In the genomic region with DNA sequence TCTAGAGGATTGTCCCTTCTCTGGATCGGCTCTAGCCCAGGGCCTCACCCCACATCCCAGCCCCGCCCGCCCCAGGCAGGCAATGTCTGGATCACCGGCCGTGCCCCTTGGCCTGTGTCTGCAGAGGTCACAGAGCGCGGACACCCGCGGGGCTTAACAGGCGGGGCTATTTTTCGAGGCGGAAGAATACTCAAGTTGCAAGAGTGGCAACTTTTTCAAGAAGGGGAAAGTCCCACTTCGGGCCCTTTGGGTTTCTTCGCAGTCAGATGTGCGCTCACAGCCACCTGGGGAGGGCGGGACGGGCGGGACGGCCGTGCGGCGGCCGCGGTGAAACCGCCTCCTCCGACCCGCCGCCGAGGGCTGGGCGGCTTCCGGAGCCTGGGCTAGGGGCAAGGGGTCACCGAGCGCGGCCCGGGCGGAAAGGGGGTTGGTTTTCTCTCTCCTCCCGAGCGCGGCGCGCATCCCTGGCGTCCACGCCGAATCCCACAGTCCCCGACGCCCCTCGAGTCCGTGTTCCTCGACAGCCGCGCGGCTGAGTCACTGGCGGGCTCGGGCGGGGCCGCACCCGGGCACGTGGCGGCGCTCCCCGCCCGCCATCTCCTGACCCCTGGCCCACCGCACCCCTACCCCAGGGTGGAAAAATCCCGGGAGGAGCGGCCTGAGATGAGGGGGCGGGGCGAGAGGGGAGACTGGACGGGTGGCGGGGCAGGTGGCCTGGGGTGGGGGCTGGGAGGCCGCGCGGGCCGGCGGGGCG, we compare ENCODE assay signal across 8 cellular contexts. TPM values are rescaled to one million over a fixed set of nuclear protein-coding genes. Genes with fewer than 3 reads are reported as not detected.
DNase-seq lines count a peak whose midpoint lies in the region; TF ChIP-seq lines count a peak whose summit lies in the region.

No MANE protein-coding gene starts in this region.

- peaks cover 5% of the 10 kb centered on the region; the same call in 1 of the 2 replicates for H4K20me1 ChIP-seq in GM23248 (ENCODE audit: insufficient read depth)

- 1% methylated on average over 37 to 49 of the region's 75 CpGs for WGBS in GM23248 (ENCODE audit: low coverage in 1 of 2, low lambda C conversion rate in 2 of 2, missing lambda C conversion rate in 2 of 2), 2 experiments

- peaks cover 11% of the 10 kb centered on the region for H3K36me3 ChIP-seq in GM23248 (ENCODE audit: low read depth)

- peak overlapping the region; percentile 65 for H2AFZ ChIP-seq in GM23248

- peak overlapping the region; percentile 93 for H3K4me3 ChIP-seq in GM23248

- in situ Hi-C loops in GM23248 (cut with MboI): no loop called here

- H3K4me1 Mint-ChIP-seq in chondrocyte (ENCODE audit: low read depth): peaks cover 64% of the 10 kb centered on the region

- H3K79me2 ChIP-seq in GM23248 (ENCODE audit: insufficient read depth): peaks cover 38% of the 10 kb centered on the region

- no peaks in the 10 kb centered on the region for H3K9me3 Mint-ChIP-seq in chondrocyte (ENCODE audit: low read depth)

- DNase-seq in EL (peak; percentile 76), GM23248 (peak; percentile 80), MV-4-11 (lab: John Stamatoyannopoulos, UW) (peak; percentile 73), chondrocyte (ENCODE audit: low spot score) (no peak), kidney tubule cell (ENCODE audit: low spot score) (peak; percentile 88), superior temporal gyrus (ENCODE audit: extremely low spot score) (no peak)
- peak; percentile 79 for DNase-seq in activated CD4-positive, CD25-positive, alpha-beta regulatory T cell treated with anti-CD3 and anti-CD28 coated beads, Interleukin-2, amount 50 U/mL, for 72 hours
- DNase-seq in stimulated activated CD4-positive, alpha-beta T cell treated with anti-CD3 and anti-CD28 coated beads, Interleukin-2, amount 100 ng/mL, for 24 hours: peak; percentile 78 to 85

- H3K4me3 Mint-ChIP-seq in chondrocyte (ENCODE audit: unreplicated experiment): peak overlapping the region; percentile 96

- no peaks in the 10 kb centered on the region for H3K9me3 ChIP-seq in GM23248 (ENCODE audit: low read depth)

- H3K27me3 Mint-ChIP-seq in chondrocyte (ENCODE audit: low read depth): no peaks in the 10 kb centered on the region

- no peak for TF ChIP-seq CTCF in chondrocyte (IDR thresholded peaks at IDR 0.05)

- peaks cover 25% of the 10 kb centered on the region for H3K4me1 ChIP-seq in GM23248 (ENCODE audit: insufficient read depth)

- H3K27ac Mint-ChIP-seq in chondrocyte (ENCODE audit: unreplicated experiment): peak overlapping the region; percentile 82

- no peaks in the 10 kb centered on the region for H3K9me2 ChIP-seq in GM23248 (ENCODE audit: insufficient read depth)

- H3K9ac ChIP-seq in GM23248: peak overlapping the region; percentile 83

- H3K27ac ChIP-seq in GM23248: peak overlapping the region; percentile 91

- H3K36me3 Mint-ChIP-seq in chondrocyte (ENCODE audit: low read depth): peaks cover 18% of the 10 kb centered on the region

- peak overlapping the region; percentile 97 for H3K4me2 ChIP-seq in GM23248 (ENCODE audit: unreplicated experiment)

- no peaks in the 10 kb centered on the region for H3K27me3 ChIP-seq in GM23248 (replicated peaks; ENCODE audit: insufficient read depth)

- peaks cover 38% of the 10 kb centered on the region for H3F3A ChIP-seq in GM23248 (ENCODE audit: insufficient read depth)

RNA-seq across cellular contexts. Expression of gene PFN1, which starts 1.2 kb away (rescaled TPM):
- 621 and 886 TPM in 2 replicates for total RNA-seq in GM23248 (2014; rRNA removed; shearing (Covaris generic))
- 2,247 and 2,282 TPM in 2 replicates for polyA plus RNA-seq in GM23248 (2016; fragmentation: Nextera tagmentation; extraction: Ambion mirVana)
- 512 to 784 TPM (median 766 TPM) in 3 replicates for total RNA-seq in chondrocyte

RNA-seq across cellular contexts. Expression of gene ENO3, which starts 1.4 kb away (rescaled TPM):
- 0.38 and 1.2 TPM in 2 replicates for total RNA-seq in GM23248 (2014; rRNA removed; shearing (Covaris generic))
- polyA plus RNA-seq in GM23248 (2016; fragmentation: Nextera tagmentation; extraction: Ambion mirVana): 3.2 and 4.1 TPM in 2 replicates
- total RNA-seq in chondrocyte: 7.0 to 9.8 TPM (median 7.4 TPM) in 3 replicates

RNA-seq across cellular contexts. Expression of gene RNF167, which starts 9.4 kb away (rescaled TPM):
- total RNA-seq in GM23248 (2014; rRNA removed; shearing (Covaris generic)): 19.8 and 31.7 TPM in 2 replicates
- 34.2 and 36.6 TPM in 2 replicates for polyA plus RNA-seq in GM23248 (2016; fragmentation: Nextera tagmentation; extraction: Ambion mirVana)
- 69.7 to 95.8 TPM (median 74.5 TPM) in 3 replicates for total RNA-seq in chondrocyte

RNA-seq across cellular contexts. Expression of gene SLC25A11, which starts 9.7 kb away (rescaled TPM):
- 68.5 and 131 TPM in 2 replicates for total RNA-seq in GM23248 (2014; rRNA removed; shearing (Covaris generic))
- 71.4 and 73.2 TPM in 2 replicates for polyA plus RNA-seq in GM23248 (2016; fragmentation: Nextera tagmentation; extraction: Ambion mirVana)
- 44.0 to 62.4 TPM (median 46.6 TPM) in 3 replicates for total RNA-seq in chondrocyte

RNA-seq across cellular contexts. Expression of gene GP1BA, which starts 17.4 kb away (rescaled TPM):
- not detected in 2 replicates for total RNA-seq in GM23248 (2014; rRNA removed; shearing (Covaris generic))
- polyA plus RNA-seq in GM23248 (2016; fragmentation: Nextera tagmentation; extraction: Ambion mirVana): 0.18 TPM in 1 of 2 replicates, not detected in the other
- not detected in 3 replicates for total RNA-seq in chondrocyte

Comparison
In these comparisons a context has a peak if more than half of its experiments do, and no peak if none do; other contexts are left out.
1. DNase-seq: peak in EL (single experiment), GM23248 (single experiment), MV-4-11 (single experiment), activated CD4-positive, CD25-positive, alpha-beta regulatory T cell treated with anti-CD3 and anti-CD28 coated beads, Interleukin-2, amount 50 U/mL, for 72 hours (single experiment), kidney tubule cell (single experiment) and stimulated activated CD4-positive, alpha-beta T cell treated with anti-CD3 and anti-CD28 coated beads, Interleukin-2, amount 100 ng/mL, for 24 hours (2 of 2); none in chondrocyte (single experiment) and superior temporal gyrus (single experiment).